In the genomic region with DNA sequence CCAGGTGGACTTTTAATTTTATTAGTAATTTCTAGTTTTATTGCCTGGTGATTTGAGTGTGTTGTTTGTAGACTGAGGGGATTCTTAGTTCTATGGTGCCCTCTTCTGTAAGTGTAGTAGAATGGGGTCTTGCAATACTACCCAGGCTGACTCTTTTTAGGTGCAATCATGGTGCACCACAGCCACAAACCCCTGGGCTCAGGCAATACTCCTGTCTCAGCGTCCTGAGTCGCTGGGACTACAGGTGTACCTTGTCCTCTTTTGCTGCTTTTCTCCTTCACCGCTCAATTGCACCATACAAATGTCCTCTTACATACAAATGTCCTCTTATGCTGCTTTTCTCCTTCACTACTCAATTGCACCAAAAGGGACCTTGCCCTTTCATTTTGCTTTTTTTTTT, we compare ENCODE assay signal across 1 cellular context.
A peak's percentile ranks its signal among the peaks of the same experiment; 100 is the strongest.
TF ChIP-seq lines count a peak whose summit lies in the region.

No MANE protein-coding gene starts in this region.

TF ChIP-seq in HepG2, 621 proteins besides CTCF, POLR2A, EP300 and RAD21:
- TF ChIP-seq STAG1 (CRISPR knock-in tag; IDR thresholded peaks at IDR 0.05) (peak; percentile 72), MEF2D (CRISPR knock-in tag; IDR thresholded peaks at IDR 0.05) (no peak)
